ENCODE assay signal across 8 cellular contexts in the genomic region with DNA sequence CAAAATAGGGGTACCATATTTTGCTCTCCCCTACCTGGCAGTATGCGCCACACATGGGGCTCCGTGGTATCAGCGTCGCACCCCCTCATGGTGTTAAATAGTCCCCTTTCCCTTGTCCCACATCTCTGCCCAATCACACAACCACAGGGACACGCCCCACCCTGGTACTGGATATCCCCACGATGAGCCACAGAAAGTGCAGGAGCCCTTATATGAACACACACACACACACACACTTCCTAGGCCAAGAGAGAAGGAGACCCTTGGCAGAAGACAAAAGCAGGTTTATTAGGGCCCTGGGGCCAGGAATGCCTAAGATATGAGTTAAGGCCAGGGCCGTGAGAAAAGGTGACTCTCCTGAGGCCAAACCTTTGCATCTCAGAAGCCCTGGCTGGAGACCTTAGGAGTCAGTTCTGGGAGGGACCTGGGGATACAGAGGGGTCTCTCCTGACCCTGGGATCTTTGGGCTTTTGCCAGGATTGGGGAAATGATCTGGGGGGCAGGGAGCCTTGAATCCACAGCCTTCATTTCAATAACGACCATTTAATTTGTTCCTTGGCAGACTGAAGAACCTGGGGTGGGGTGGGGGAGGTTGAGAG. TPM values are rescaled to one million over a fixed set of nuclear protein-coding genes. Genes with fewer than 3 reads are reported as not detected.
DNase-seq lines count a peak whose midpoint lies in the region; ATAC-seq and TF ChIP-seq lines count a peak whose summit lies in the region.

No MANE protein-coding gene starts in this region.

- in situ Hi-C loops in gastrocnemius medialis (cut with MboI; ENCODE audit: low sequenced_read_pairs in 4 of 4), result loop anchor here in 2 of 4 donors (5.0 kb wide), 2 partner anchors 46 to 101 kb away; no protein-coding TSS in a partner anchor

- peak overlapping the region; percentile 71; the same call in 1 of the 2 replicates for H3K4me3 ChIP-seq in GM12865 (ENCODE audit: low read depth, low read length)
- peak overlapping the region; percentile 29 for H3K4me3 ChIP-seq in RWPE2 (ENCODE audit: severe bottlenecking)
- H3K4me3 ChIP-seq in fibroblast of mammary gland (ENCODE audit: control insufficient read depth, low read depth, low read length), result peak overlapping the region; percentile 54
- peak overlapping the region; percentile 46 to 66 (median 52) for H3K4me3 ChIP-seq in gastrocnemius medialis

- no peaks in the 10 kb centered on the region for H3K9me3 ChIP-seq in RWPE2 (ENCODE audit: severe bottlenecking)
- no peaks in the 10 kb centered on the region for H3K9me3 ChIP-seq in gastrocnemius medialis

- TF ChIP-seq CTCF in GM12865 (IDR thresholded peaks at IDR 0.05; ENCODE audit: insufficient read depth, low read depth, low read length, missing control alignments) (no peak), RWPE2 (IDR thresholded peaks at IDR 0.05; ENCODE audit: poor library complexity, severe bottlenecking) (no peak), fibroblast of mammary gland (conservative IDR thresholded peaks at IDR 0.05; ENCODE audit: control insufficient read depth, insufficient read depth, low read depth, low read length) (no peak), gastrocnemius medialis (IDR thresholded peaks at IDR 0.05 in 4 of 5, conservative IDR thresholded peaks at IDR 0.05 in 1 of 5) (no peak)

- no peak for TF ChIP-seq POLR2A in gastrocnemius medialis (IDR thresholded peaks at IDR 0.05)

- no peaks in the 10 kb centered on the region for H3K27me3 ChIP-seq in RWPE2 (ENCODE audit: insufficient read depth, poor library complexity, severe bottlenecking)
- no peaks in the 10 kb centered on the region for H3K27me3 ChIP-seq in gastrocnemius medialis

- H3K4me1 ChIP-seq in RWPE2 (ENCODE audit: insufficient read depth, poor library complexity, severe bottlenecking) (peaks cover 18% of the 10 kb centered on the region), gastrocnemius medialis (peaks cover 33 to 39% of the 10 kb centered on the region in 2 donors)

- intact Hi-C loops in gastrocnemius medialis (cut with DNase I; ENCODE audit: low total_unique reads), result loop anchor here (1.0 to 5.0 kb wide), 7 partner anchors 48 to 591 kb away; partner anchors contain the start of genes CDK5RAP3, HOXB8, SNX11 and SP2

- H3K36me3 ChIP-seq in RWPE2 (ENCODE audit: low read depth) (no peaks in the 10 kb centered on the region), gastrocnemius medialis (no peaks in the 10 kb centered on the region)

- ATAC-seq in RWPE2 (ENCODE audit: low read depth) (peak; percentile 15), gastrocnemius medialis (peak; percentile 1 to 2), GM19395 (IDR thresholded peaks at IDR 0.05; ENCODE audit: unreplicated experiment) (no peak), HG03135 (IDR thresholded peaks at IDR 0.05; ENCODE audit: unreplicated experiment) (no peak)

- H3K27ac ChIP-seq in RWPE2 (ENCODE audit: poor library complexity, severe bottlenecking), result peak overlapping the region; percentile 76
- peak overlapping the region; percentile 77 to 89 (median 81) for H3K27ac ChIP-seq in gastrocnemius medialis

- DNase-seq in GM12865 (ENCODE audit: low read depth), result no peak
- peak; percentile 79 for DNase-seq in RWPE2 (ENCODE audit: low spot score)
- no peak for DNase-seq in fibroblast of mammary gland (ENCODE audit: low read depth)
- DNase-seq in gastrocnemius medialis, result no peak
- DNase-seq in stimulated activated CD8-positive, alpha-beta memory T cell treated with anti-CD3 and anti-CD28 coated beads, Interleukin-4, amount 100 ng/mL, for 48 hours, result no peak
- DNase-seq in hepatic stellate cell (ENCODE audit: low spot score), result no peak

RNA-seq across cellular contexts. Expression of gene COPZ2, which starts 11.6 kb away (rescaled TPM):
- 10 to 100 TPM; 40.5 to 76.9 (median 52.8) TPM for total RNA-seq in gastrocnemius medialis

RNA-seq across cellular contexts. Expression of gene NFE2L1, which starts 22.2 kb away (rescaled TPM):
- total RNA-seq in gastrocnemius medialis, result 1,000 to 10,000 TPM in 2 of 4 donors, 100 to 1,000 TPM in 2; 622 to 1,180 (median 1,000) TPM

RNA-seq across cellular contexts. Expression of gene CDK5RAP3, which starts 55.1 kb away (rescaled TPM):
- 10 to 100 TPM; 14.2 to 35.9 (median 27.8) TPM for total RNA-seq in gastrocnemius medialis

Comparison
In these comparisons a context has a peak if more than half of its experiments do, and no peak if none do; other contexts are left out.
1. ATAC-seq: peak in RWPE2 (single experiment) and gastrocnemius medialis (2 of 2); none in GM19395 (single experiment) and HG03135 (single experiment).
2. Peak in every context shown above with its lines, with median percentiles within 50 percentile points of each other: H3K4me3 ChIP-seq.